In genomic region chr18:79336556-79337142, GRCh38 we compare ENCODE assay signal across 17 cellular contexts. TPM values are rescaled to one million over a fixed set of nuclear protein-coding genes. Genes with fewer than 3 reads are reported as not detected.
A peak's percentile ranks its signal among the peaks of the same experiment; 100 is the strongest.
DNase-seq lines count a peak whose midpoint lies in the region; ATAC-seq, FAIRE-seq and TF ChIP-seq lines count a peak whose summit lies in the region.
"Had no signal": no experiment of that assay in that cellular context is flagged by ENCODE, and none has a peak within 500 bp of the region (broad histone marks: within the 10 kb centered on the region; RNA-seq: fewer than 3 reads in every experiment).

No MANE protein-coding gene starts in this region.

- peaks cover 38% of the 10 kb centered on the region for H3K36me3 Mint-ChIP-seq in nephron progenitor cell (ENCODE audit: low read depth)
- peaks cover 48 to 66% of the 10 kb centered on the region in 2 donors for H3K36me3 Mint-ChIP-seq in CD4-positive, alpha-beta memory T cell

- 57 to 82% (median 70%) methylated on average over 20 of the region's 20 CpGs for WGBS in heart left ventricle, 4 donors

- H3K4me1 Mint-ChIP-seq in nephron progenitor cell, result no peaks in the 10 kb centered on the region
- peaks cover 0 to 7% (median 2%) of the 10 kb centered on the region in 4 donors for H3K4me1 Mint-ChIP-seq in CD4-positive, alpha-beta memory T cell
- H3K4me1 Mint-ChIP-seq: CD14-positive monocyte had no signal

- intact Hi-C loops in heart left ventricle (cut with DNase I), result no loop called here
- intact Hi-C loops in cardiac septum (cut with DNase I), result no loop called here
- intact Hi-C loops in endothelial cell of umbilical vein (cut with micrococcal nuclease), result no loop called here
- intact Hi-C loops in CD4-positive, alpha-beta memory T cell (cut with micrococcal nuclease), result no loop called here

- TF ChIP-seq CTCF in heart left ventricle (IDR thresholded peaks at IDR 0.05) (no peak), endothelial cell of umbilical vein (IDR thresholded peaks at IDR 0.05; ENCODE audit: extremely low read depth in 1 of 2, insufficient read depth in 1 of 2, low read depth in 1 of 2, low read length in 2 of 2) (no peak), nephron progenitor cell (IDR thresholded peaks at IDR 0.05) (no peak)

- no peak overlapping the region for H3K4me2 ChIP-seq in endothelial cell of umbilical vein (ENCODE audit: insufficient read depth, low read length)
- H3K4me2 ChIP-seq: BLaER1 had no signal

- CTCF ChIA-PET in endothelial cell of umbilical vein (lab: Charles Lee), result no interaction called here
- CTCF ChIA-PET in CD4-positive, alpha-beta memory T cell (lab: Charles Lee; ENCODE audit: partially characterized antibody), result no interaction called here

- no peaks in the 10 kb centered on the region for H3K9me3 Mint-ChIP-seq in nephron progenitor cell
- H3K9me3 Mint-ChIP-seq in CD4-positive, alpha-beta memory T cell, result no peaks in the 10 kb centered on the region
- H3K9me3 Mint-ChIP-seq: CD8-positive, alpha-beta T cell; H9 had no signal

- H3K9me3 ChIP-seq in heart left ventricle, result no peaks in the 10 kb centered on the region
- H3K9me3 ChIP-seq in endothelial cell of umbilical vein (replicated peaks; ENCODE audit: control insufficient read depth, insufficient read depth, low read length), result no peaks in the 10 kb centered on the region
- H3K9me3 ChIP-seq in CD4-positive, alpha-beta memory T cell (ENCODE audit: control insufficient read depth in 1 of 2, low read length in 2 of 2), result no peaks in the 10 kb centered on the region

- H3K4me3 ChIP-seq in heart left ventricle (no peak overlapping the region), endothelial cell of umbilical vein (replicated peaks in 1 of 3; ENCODE audit: insufficient read depth in 1 of 3, low read depth in 1 of 3, low read length in 3 of 3) (no peak overlapping the region)
- no peak overlapping the region for H3K4me3 ChIP-seq in CD4-positive, alpha-beta memory T cell (ENCODE audit: low read length in 2 of 2)
- H3K4me3 ChIP-seq: BLaER1, GM12878 had no signal

- H3K4me1 ChIP-seq in heart left ventricle (peaks cover 0 to 6% (median 0%) of the 10 kb centered on the region in 12 donors), endothelial cell of umbilical vein (ENCODE audit: control insufficient read depth, extremely low read depth, insufficient read depth, low read length) (no peaks in the 10 kb centered on the region)
- H3K4me1 ChIP-seq in CD4-positive, alpha-beta memory T cell (ENCODE audit: insufficient read depth, low read length), result no peaks in the 10 kb centered on the region
- H3K4me1 ChIP-seq: BLaER1 had no signal

- DNase-seq in heart left ventricle (no peak), cardiac septum (ENCODE audit: low spot score) (no peak), endothelial cell of umbilical vein (ENCODE audit: low read depth, low spot score) (peak; percentile 14), nephron progenitor cell (no peak), HPDE6-E6E7 (ENCODE audit: extremely low spot score) (no peak)
- no peak for DNase-seq in CD4-positive, alpha-beta memory T cell
- DNase-seq: 8988T; Calu3; CD8-positive, alpha-beta T cell; DND-41; EL; H9 had no signal

- TF ChIP-seq POLR2A in heart left ventricle (IDR thresholded peaks at IDR 0.05) (no peak), endothelial cell of umbilical vein (IDR thresholded peaks at IDR 0.05; ENCODE audit: low read depth, low read length) (no peak)

- peak overlapping the region; percentile 78 for H3K27ac Mint-ChIP-seq in nephron progenitor cell
- no peak overlapping the region for H3K27ac Mint-ChIP-seq in CD4-positive, alpha-beta memory T cell
- H3K27ac Mint-ChIP-seq: CD8-positive, alpha-beta T cell had no signal

- dilution Hi-C loops in endothelial cell of umbilical vein (cut with MboI; ENCODE audit: extremely low pct_ligation_motif_present, low sequenced_read_pairs), result no loop called here

- no TSS peak for BruUV-seq in endothelial cell of umbilical vein (replicated peaks; lab: Mats Ljungman, UMichigan)

- peaks cover 0 to 50% (median 33%) of the 10 kb centered on the region in 9 donors for H3K36me3 ChIP-seq in heart left ventricle
- peaks cover 0 to 3% of the 10 kb centered on the region in 2 experiments for H3K36me3 ChIP-seq in endothelial cell of umbilical vein (ENCODE audit: control insufficient read depth in 2 of 2, extremely low read depth in 1 of 2, insufficient read depth in 2 of 2, low read length in 2 of 2)
- peaks cover 31% of the 10 kb centered on the region for H3K36me3 ChIP-seq in CD4-positive, alpha-beta memory T cell (ENCODE audit: insufficient read depth, low read length)

- H3K9me1 ChIP-seq in endothelial cell of umbilical vein (replicated peaks; ENCODE audit: control insufficient read depth, extremely low read depth, insufficient read depth, low read length), result no peaks in the 10 kb centered on the region

- no peaks in the 10 kb centered on the region for H3K79me2 ChIP-seq in endothelial cell of umbilical vein (ENCODE audit: control insufficient read depth, insufficient read depth, low read length)

- POLR2A ChIA-PET in endothelial cell of umbilical vein (lab: Charles Lee), result no interaction called here
- POLR2A ChIA-PET in CD4-positive, alpha-beta memory T cell (lab: Charles Lee; ENCODE audit: partially characterized antibody), result no interaction called here

- FAIRE-seq in endothelial cell of umbilical vein (lab: Jason Lieb, UNC), result no peak
- FAIRE-seq: GM12878, H1 had no signal

- no peak overlapping the region for H3K27ac ChIP-seq in heart left ventricle
- H3K27ac ChIP-seq in endothelial cell of umbilical vein (ENCODE audit: insufficient read depth, low read depth, low read length), result no peak overlapping the region
- no peak overlapping the region for H3K27ac ChIP-seq in CD4-positive, alpha-beta memory T cell (ENCODE audit: low read depth, low read length)
- H3K27ac ChIP-seq: BLaER1 had no signal

- H3K27me3 Mint-ChIP-seq in nephron progenitor cell (ENCODE audit: low read depth, poor library complexity), result no peaks in the 10 kb centered on the region
- no peaks in the 10 kb centered on the region for H3K27me3 Mint-ChIP-seq in CD4-positive, alpha-beta memory T cell

- no peaks in the 10 kb centered on the region for H3K27me3 ChIP-seq in heart left ventricle
- H3K27me3 ChIP-seq in endothelial cell of umbilical vein (ENCODE audit: control insufficient read depth in 2 of 2, insufficient read depth in 2 of 2, low read length in 2 of 2), result no peaks in the 10 kb centered on the region
- H3K27me3 ChIP-seq in CD4-positive, alpha-beta memory T cell (ENCODE audit: insufficient read depth, low read length), result no peaks in the 10 kb centered on the region
- H3K27me3 ChIP-seq: BLaER1 had no signal

- ATAC-seq in heart left ventricle (peak in 3 of 4 donors; percentile 21 to 53 (median 27)), GM21447 (IDR thresholded peaks at IDR 0.05; ENCODE audit: unreplicated experiment) (no peak)
- ATAC-seq: CD8-positive, alpha-beta T cell; GM12878 had no signal

- H3K9ac ChIP-seq in endothelial cell of umbilical vein (replicated peaks; ENCODE audit: extremely low read depth, insufficient read depth, low read length), result no peak overlapping the region
- H3K9ac ChIP-seq: BLaER1 had no signal

- H3K4me3 Mint-ChIP-seq in nephron progenitor cell, result no peak overlapping the region
- no peak overlapping the region for H3K4me3 Mint-ChIP-seq in CD4-positive, alpha-beta memory T cell
- H3K4me3 Mint-ChIP-seq: CD14-positive monocyte; CD8-positive, alpha-beta T cell; H9 had no signal

- H4K20me1 ChIP-seq in endothelial cell of umbilical vein (replicated peaks; ENCODE audit: control insufficient read depth, extremely low read depth, insufficient read depth, low read length), result no peaks in the 10 kb centered on the region
- H4K20me1 ChIP-seq: BLaER1 had no signal

- no peak overlapping the region for H2AFZ ChIP-seq in endothelial cell of umbilical vein (ENCODE audit: low read depth, low read length)

TF ChIP-seq in endothelial cell of umbilical vein, 7 proteins besides CTCF, POLR2A, EP300 and RAD21:
- no peak for TF ChIP-seq GATA2 (IDR thresholded peaks at IDR 0.05; ENCODE audit: insufficient read depth, insufficient read length, low read depth, low read length)
- TF ChIP-seq MAX (IDR thresholded peaks at IDR 0.05; ENCODE audit: insufficient read depth, insufficient read length), result no peak
- TF ChIP-seq MYC (IDR thresholded peaks at IDR 0.05; ENCODE audit: low read depth, low read length), result no peak
- TF ChIP-seq POLR2AphosphoS5 (IDR thresholded peaks at IDR 0.05; ENCODE audit: insufficient read depth, low read depth, low read length), result no peak
- no peak for TF ChIP-seq FOS (IDR thresholded peaks at IDR 0.05; ENCODE audit: borderline replicate concordance, insufficient read depth, low read length)
- no peak for TF ChIP-seq JUN (IDR thresholded peaks at IDR 0.05; ENCODE audit: borderline replicate concordance, insufficient read depth, insufficient read length, low read depth)
- no peak for TF ChIP-seq EZH2 (IDR thresholded peaks at IDR 0.05; ENCODE audit: borderline replicate concordance, low read depth, low read length, severe bottlenecking)
TF ChIP-seq in endothelial cell of umbilical vein: peak in this region for 0.

RNA-seq across cellular contexts. Expression of gene NFATC1, which starts 59.1 kb away (rescaled TPM):
- total RNA-seq in heart left ventricle (10 to 100 TPM; 11.1 to 26.7 (median 15.7) TPM), cardiac septum (16.4 TPM), endothelial cell of umbilical vein (26.8 and 30.0 TPM in 2 replicates)
- polyA plus RNA-seq in heart left ventricle (10 to 100 TPM in 1 of 2 donors, 1 to 10 TPM in 1; 6.5 to 10.5 TPM), endothelial cell of umbilical vein (11.1 and 13.6 TPM in 2 replicates)
- 10.6 and 12.8 TPM in 2 replicates for polyA plus RNA-seq in endothelial cell of umbilical vein (2011; cell fraction: cytosol; rRNA removed)
- 20.2 and 22.3 TPM in 2 replicates for polyA plus RNA-seq in endothelial cell of umbilical vein (2011; cell fraction: nucleus; rRNA removed)
- 14.0 and 17.1 TPM in 2 replicates for polyA plus RNA-seq in endothelial cell of umbilical vein (2012)
- polyA minus RNA-seq in endothelial cell of umbilical vein, result 11.6 and 15.7 TPM in 2 replicates
- 0.61 TPM for polyA minus RNA-seq in endothelial cell of umbilical vein (2011; cell fraction: cytosol; rRNA and poly(A)+ RNA removed)
- polyA minus RNA-seq in endothelial cell of umbilical vein (2011; cell fraction: nucleus; rRNA and poly(A)+ RNA removed), result 15.2 and 41.1 TPM in 2 replicates
- 10 to 100 TPM; 64.3 to 69.6 TPM for total RNA-seq in CD4-positive, alpha-beta memory T cell
- polyA plus RNA-seq in CD4-positive, alpha-beta memory T cell, result 10 to 100 TPM; 15.3 to 45.5 TPM
